In the genomic region with DNA sequence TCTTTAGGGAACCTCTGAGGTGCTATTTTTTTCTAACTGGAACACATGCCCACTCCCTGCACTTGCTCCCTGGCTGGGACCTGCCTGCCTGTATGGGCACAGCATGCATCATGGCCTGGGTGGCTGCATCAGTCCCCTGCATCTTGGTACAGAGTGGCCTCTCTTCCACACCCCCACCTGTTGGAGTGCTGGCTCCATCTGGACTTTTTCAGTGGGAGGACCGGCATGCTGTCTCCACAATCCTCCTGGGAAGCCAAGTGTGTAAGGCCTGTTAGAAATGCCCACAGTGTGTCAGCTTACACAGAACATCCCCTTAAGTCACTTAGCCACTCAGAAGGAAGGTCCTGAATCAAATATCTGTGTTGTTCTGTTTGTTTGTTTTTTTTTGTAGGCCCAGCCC, we compare ENCODE assay signal across 18 cellular contexts.
"Had no signal": no experiment of that assay in that cellular context is flagged by ENCODE, and none has a peak within 500 bp of the region (broad histone marks: within the 10 kb centered on the region; RNA-seq: fewer than 3 reads in every experiment).

No MANE protein-coding gene starts in this region.

- H3K36me3 ChIP-seq: heart left ventricle, left lung, lower lobe of right lung, neutrophil had no signal

- H3K4me3 ChIP-seq: coronary artery, heart left ventricle, left lung, lower lobe of right lung, skin epidermis had no signal

- H3K27ac Mint-ChIP-seq: endodermal cell had no signal

- H3K4me3 Mint-ChIP-seq: endodermal cell had no signal

- H3K9me3 Mint-ChIP-seq: endodermal cell had no signal

- H3K4me1 ChIP-seq: foreskin keratinocyte, left lung, lower lobe of right lung had no signal

- ATAC-seq: foreskin keratinocyte, left lung, lower lobe of right lung, sciatic nerve had no signal

- H3K27ac ChIP-seq: coronary artery, foreskin keratinocyte, heart left ventricle, left lung, lower lobe of right lung, neutrophil, skin epidermis had no signal

- H3K9me3 ChIP-seq: heart left ventricle, left lung, lower lobe of right lung, neutrophil had no signal

- H3K27me3 ChIP-seq: foreskin keratinocyte, heart left ventricle, left lung, neutrophil had no signal

- DNase-seq: effector CD4-positive, alpha-beta T cell; endodermal cell; erythroblast; foreskin keratinocyte; heart left ventricle; hippocampal formation; left lung; lower lobe of right lung; mesenchymal stem cell; midbrain; stimulated activated CD4-positive, alpha-beta T cell treated with anti-CD3 and anti-CD28 coated beads, Interleukin-12 subunit alpha, Interleukin-12 subunit beta, amount 100 ng/mL, for 4 hours; stimulated activated naive CD4-positive, alpha-beta T cell treated with Interleukin-2 at 50 U/mL for 16 hours; trophoblast cell had no signal

- FAIRE-seq: endothelial cell of umbilical vein had no signal
